ENCODE assay signal across 8 cellular contexts in the genomic region with DNA sequence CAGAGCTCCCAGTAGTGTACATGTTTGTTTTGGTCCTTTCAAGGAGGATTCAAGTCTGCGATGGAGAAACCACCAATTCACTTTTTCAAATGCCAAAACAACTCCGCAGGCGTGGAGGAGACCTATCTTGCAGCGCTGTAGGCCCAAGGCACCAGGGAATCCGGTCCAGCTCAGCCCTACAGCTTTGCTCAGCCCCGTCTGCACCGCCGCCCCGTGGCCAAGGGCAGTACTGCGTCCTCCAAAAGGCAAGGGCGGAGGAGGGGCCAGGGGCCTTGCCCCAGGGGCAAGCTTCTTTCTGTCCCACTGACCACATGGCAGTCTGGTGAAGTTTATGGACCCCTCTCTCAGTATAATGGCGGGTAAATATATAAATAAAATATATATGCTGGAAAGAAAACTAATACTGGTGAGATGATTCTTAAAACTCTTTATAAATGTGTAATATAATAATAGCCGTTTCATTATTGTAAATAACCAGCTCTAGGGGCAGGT. TPM values are rescaled to one million over a fixed set of nuclear protein-coding genes. Genes with fewer than 3 reads are reported as not detected.
DNase-seq lines count a peak whose midpoint lies in the region; ATAC-seq and TF ChIP-seq lines count a peak whose summit lies in the region.

No MANE protein-coding gene starts in this region.

- no peak overlapping the region for H3K9ac ChIP-seq in NT2/D1 (ENCODE audit: insufficient read length, low read depth)

- TF ChIP-seq CTCF in epithelial cell of esophagus (IDR thresholded peaks at IDR 0.05; ENCODE audit: insufficient read depth, low read depth, low read length, missing control alignments) (peak; percentile 97), mucosa of descending colon (IDR thresholded peaks at IDR 0.05) (peak; percentile 97)

- DNase-seq in COLO668 (lab: John Stamatoyannopoulos, UW; ENCODE audit: unreplicated experiment), result peak; percentile 62
- DNase-seq in NT2/D1 (ENCODE audit: low read depth, low spot score), result peak; percentile 63
- DNase-seq in activated CD8-positive, alpha-beta memory T cell treated with anti-CD3 and anti-CD28 coated beads, Interleukin-2, amount 50 U/mL, for 4 hours, result peak; percentile 76
- peak; percentile 72 for DNase-seq in epithelial cell of esophagus (ENCODE audit: low read depth)
- peak; percentile 75 to 90 (median 87) for DNase-seq in mucosa of descending colon
- peak; percentile 94 for DNase-seq in stimulated activated CD8-positive, alpha-beta memory T cell treated with anti-CD3 and anti-CD28 coated beads, Interleukin-4, amount 100 ng/mL, for 48 hours

- no peaks in the 10 kb centered on the region for H3K27me3 ChIP-seq in NT2/D1 (ENCODE audit: insufficient read depth, insufficient read length)

- no peak overlapping the region for H3K4me3 ChIP-seq in NT2/D1 (ENCODE audit: insufficient read length, low read depth)
- no peak overlapping the region for H3K4me3 ChIP-seq in epithelial cell of esophagus (ENCODE audit: low read length)
- no peak overlapping the region for H3K4me3 ChIP-seq in mucosa of descending colon

- H3K4me1 ChIP-seq in NT2/D1 (ENCODE audit: insufficient read depth, insufficient read length) (peaks cover 4% of the 10 kb centered on the region), mucosa of descending colon (ENCODE audit: low read depth) (no peaks in the 10 kb centered on the region)

- ATAC-seq in HG02642 (IDR thresholded peaks at IDR 0.05; ENCODE audit: poor library complexity, unreplicated experiment) (peak; percentile 53), mucosa of descending colon (peak; percentile 99), HG03108 (IDR thresholded peaks at IDR 0.05; ENCODE audit: unreplicated experiment) (no peak)

- intact Hi-C loops in mucosa of descending colon (cut with DNase I, micrococcal nuclease), result no loop called here

- H3K9me3 ChIP-seq in NT2/D1 (ENCODE audit: insufficient read depth, low read length), result no peaks in the 10 kb centered on the region
- H3K9me3 ChIP-seq in mucosa of descending colon, result no peaks in the 10 kb centered on the region

- H3K36me3 ChIP-seq in NT2/D1 (ENCODE audit: insufficient read depth, insufficient read length, low read length), result no peaks in the 10 kb centered on the region
- H3K36me3 ChIP-seq in mucosa of descending colon (ENCODE audit: low read depth), result no peaks in the 10 kb centered on the region

RNA-seq across cellular contexts. Expression of gene CD300LG, which starts 0.7 kb away (rescaled TPM):
- total RNA-seq in mucosa of descending colon, result 1 to 10 TPM in 1 of 3 donors, not detected in 2; 1.3 TPM

RNA-seq across cellular contexts. Expression of gene MPP3, which starts 13.3 kb away (rescaled TPM):
- 1 to 10 TPM; 1.8 to 8.6 (median 3.7) TPM for total RNA-seq in mucosa of descending colon
